In the genomic region with DNA sequence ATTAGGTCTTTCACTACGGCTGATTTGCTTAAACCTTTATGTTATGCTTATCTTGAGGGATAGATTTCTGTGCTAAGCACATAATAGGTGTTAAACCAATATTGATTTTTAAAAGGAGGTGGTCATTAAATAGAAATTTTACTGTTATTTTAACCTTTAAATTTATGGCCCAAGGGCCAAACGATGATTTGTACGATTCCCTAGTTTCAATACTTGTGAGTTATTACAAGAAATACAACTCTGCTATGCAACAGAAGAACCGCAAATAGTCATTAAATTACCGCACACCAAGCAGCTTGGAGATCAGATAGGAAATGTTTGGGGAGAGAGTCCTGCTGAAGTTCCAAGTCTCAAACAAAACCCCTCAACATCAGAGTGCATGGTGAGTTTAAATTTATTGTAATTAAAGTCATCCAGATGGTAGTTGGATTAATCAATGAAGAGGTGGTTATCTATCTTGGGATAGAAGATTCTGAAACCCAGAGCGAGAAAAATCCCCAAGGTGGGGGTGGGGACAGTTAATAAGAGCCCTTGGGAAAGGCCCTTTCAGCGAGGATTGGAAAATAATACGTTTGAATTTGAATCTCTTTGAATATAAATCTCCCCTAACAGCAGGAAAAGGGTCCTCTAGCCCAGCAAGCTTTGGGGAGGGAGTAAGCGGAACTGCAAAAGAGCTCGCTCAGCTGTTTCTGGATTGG, we compare ENCODE assay signal across 8 cellular contexts. TPM values are rescaled to one million over a fixed set of nuclear protein-coding genes. Genes with fewer than 3 reads are reported as not detected.
A peak's percentile ranks its signal among the peaks of the same experiment; 100 is the strongest.
DNase-seq lines count a peak whose midpoint lies in the region; ATAC-seq lines count a peak whose summit lies in the region.

No MANE protein-coding gene starts in this region.

- DNase-seq in stimulated activated naive CD4-positive, alpha-beta T cell treated with Interleukin-2 at 50 U/mL for 16 hours (lab: John Stamatoyannopoulos, UW) = peak; percentile 29
- DNase-seq in stimulated activated naive CD4-positive, alpha-beta T cell (lab: John Stamatoyannopoulos, UW) = no peak
- peak; percentile 75 for DNase-seq in NCI-H748 (lab: John Stamatoyannopoulos, UW; ENCODE audit: unreplicated experiment)
- peak; percentile 10 for DNase-seq in cerebellum (ENCODE audit: low spot score)
- DNase-seq in mucosa of gallbladder (ENCODE audit: low spot score) = peak; percentile 12
- no peak for DNase-seq in GOT3 (lab: John Stamatoyannopoulos, UW)

- no peak for ATAC-seq in HG03521 (IDR thresholded peaks at IDR 0.05; ENCODE audit: unreplicated experiment)
- ATAC-seq in HG03460 (IDR thresholded peaks at IDR 0.05; ENCODE audit: unreplicated experiment) = no peak

RNA-seq across cellular contexts. Expression of gene QSER1, which starts 0.8 kb away (rescaled TPM):
- total RNA-seq in cerebellum (100.0 TPM), mucosa of gallbladder (26.9 TPM)

Comparison
In these comparisons a context has a peak if more than half of its experiments do, and no peak if none do; other contexts are left out.
1. DNase-seq: peak in stimulated activated naive CD4-positive, alpha-beta T cell treated with Interleukin-2 at 50 U/mL for 16 hours (single experiment), NCI-H748 (single experiment), cerebellum (single experiment) and mucosa of gallbladder (single experiment); none in stimulated activated naive CD4-positive, alpha-beta T cell (0 of 6) and GOT3 (single experiment).